ENCODE assay signal across 19 cellular contexts in genomic region chrX:2823795-2824386, GRCh38. TPM values are rescaled to one million over a fixed set of nuclear protein-coding genes. Genes with fewer than 3 reads are reported as not detected.
A peak's percentile ranks its signal among the peaks of the same experiment; 100 is the strongest.
DNase-seq lines count a peak whose midpoint lies in the region; ATAC-seq and TF ChIP-seq lines count a peak whose summit lies in the region.
"Had no signal": no experiment of that assay in that cellular context is flagged by ENCODE, and none has a peak within 500 bp of the region (broad histone marks: within the 10 kb centered on the region; RNA-seq: fewer than 3 reads in every experiment).

No MANE protein-coding gene starts in this region.

- no peak overlapping the region; the same call in 1 of the 2 replicates for H3K14ac ChIP-seq in H9 (ENCODE audit: insufficient read depth, low read length)

- H4K91ac ChIP-seq in H9 (ENCODE audit: insufficient read length, low read depth, low read length) = no peak overlapping the region

- H3K9me3 Mint-ChIP-seq in H9 = no peaks in the 10 kb centered on the region
- no peaks in the 10 kb centered on the region for H3K9me3 Mint-ChIP-seq in osteocyte (ENCODE audit: unreplicated experiment)
- H3K9me3 Mint-ChIP-seq: CD8-positive, alpha-beta memory T cell had no signal

- no peak overlapping the region for H3K4ac ChIP-seq in H9 (ENCODE audit: low read depth, low read length)

- H3K9ac ChIP-seq in H9 (ENCODE audit: extremely low read depth, insufficient read length, low read length) = no peak overlapping the region
- no peak overlapping the region for H3K9ac ChIP-seq in colonic mucosa (ENCODE audit: low read depth in 2 of 2, low read length in 2 of 2)
- H3K9ac ChIP-seq: BLaER1 had no signal

- no peaks in the 10 kb centered on the region for H4K20me1 ChIP-seq in H9 (ENCODE audit: control insufficient read depth, insufficient read depth, insufficient read length)
- H4K20me1 ChIP-seq: BLaER1 had no signal

- H3K9me3 ChIP-seq in H9 (ENCODE audit: control insufficient read depth, low read depth, low read length) = no peaks in the 10 kb centered on the region
- no peaks in the 10 kb centered on the region for H3K9me3 ChIP-seq in colonic mucosa
- H3K9me3 ChIP-seq in right lobe of liver = no peaks in the 10 kb centered on the region
- no peaks in the 10 kb centered on the region for H3K9me3 ChIP-seq in lower lobe of right lung

- no peaks in the 10 kb centered on the region for H3K36me3 ChIP-seq in colonic mucosa
- no peaks in the 10 kb centered on the region for H3K36me3 ChIP-seq in right lobe of liver
- H3K36me3 ChIP-seq in lower lobe of right lung = no peaks in the 10 kb centered on the region
- H3K36me3 ChIP-seq: BLaER1 had no signal

- TF ChIP-seq CTCF in H9 (conservative IDR thresholded peaks at IDR 0.05) = no peak
- TF ChIP-seq CTCF in colonic mucosa (IDR thresholded peaks at IDR 0.05) = no peak
- TF ChIP-seq CTCF in right lobe of liver (IDR thresholded peaks at IDR 0.05) = no peak
- no peak for TF ChIP-seq CTCF in osteocyte (IDR thresholded peaks at IDR 0.05)
- no peak for TF ChIP-seq CTCF in lower lobe of right lung (IDR thresholded peaks at IDR 0.05)

- no peak overlapping the region for H2BK12ac ChIP-seq in H9 (ENCODE audit: insufficient read length, low read depth, low read length)

- H4K8ac ChIP-seq in H9 (replicated peaks; ENCODE audit: insufficient read length, low read depth, low read length) = no peak overlapping the region

- no peaks in the 10 kb centered on the region for H3K79me2 ChIP-seq in H9 (ENCODE audit: insufficient read depth, low read length)

- H2BK15ac ChIP-seq in H9 (ENCODE audit: low read depth, low read length) = no peak overlapping the region

- H3K4me3 ChIP-seq in colonic mucosa (no peak overlapping the region), right lobe of liver (peak overlapping the region; percentile 7 to 38 (median 28)), lower lobe of right lung (no peak overlapping the region)
- H3K4me3 ChIP-seq: BLaER1, PC-9 had no signal

- no peaks in the 10 kb centered on the region; the same call in 1 of the 2 replicates for H3K27me3 ChIP-seq in H9 (ENCODE audit: insufficient read depth, low read length)
- H3K27me3 ChIP-seq in colonic mucosa = no peaks in the 10 kb centered on the region
- no peaks in the 10 kb centered on the region for H3K27me3 ChIP-seq in right lobe of liver
- no peaks in the 10 kb centered on the region for H3K27me3 ChIP-seq in lower lobe of right lung (ENCODE audit: low read depth)

- no peak overlapping the region for H3T11ph ChIP-seq in H9 (ENCODE audit: low read length)

- WGBS in H9 (ENCODE audit: extremely low coverage, insufficient read length, low lambda C conversion rate) = no CpG with 5 or more reads among the region's 13 CpGs
- WGBS in right lobe of liver (ENCODE audit: insufficient coverage, low coverage, low lambda C conversion rate, missing lambda C conversion rate) = 13% methylated on average over 11 of the region's 13 CpGs

- peak overlapping the region; percentile 36 for H4K5ac ChIP-seq in H9 (ENCODE audit: insufficient read length, low read depth, low read length)

- no peak overlapping the region for H2BK20ac ChIP-seq in H9 (ENCODE audit: low read depth, low read length, poor library complexity, severe bottlenecking)

- peak overlapping the region; percentile 15 for H3K18ac ChIP-seq in H9 (ENCODE audit: insufficient read length, low read depth, low read length)

- peaks cover 7 to 8% of the 10 kb centered on the region in 2 experiments; a peak in 3 of 4 replicates for H3K4me1 Mint-ChIP-seq in H9
- no peaks in the 10 kb centered on the region for H3K4me1 Mint-ChIP-seq in osteocyte (ENCODE audit: unreplicated experiment)

- H3K23ac ChIP-seq in H9 (ENCODE audit: insufficient read length, low read depth, low read length) = no peak overlapping the region

- H3K27ac Mint-ChIP-seq in H9 (peak overlapping the region; percentile 10 to 79 (median 22); a peak in 5 of 7 replicates), osteocyte (ENCODE audit: unreplicated experiment) (no peak overlapping the region)
- H3K27ac Mint-ChIP-seq: CD8-positive, alpha-beta memory T cell had no signal

- H3K27me3 Mint-ChIP-seq in H9 (ENCODE audit: low read depth) (no peaks in the 10 kb centered on the region), osteocyte (ENCODE audit: unreplicated experiment) (no peaks in the 10 kb centered on the region)

- no peak overlapping the region for H2AFZ ChIP-seq in H9 (ENCODE audit: low read length)
- H2AFZ ChIP-seq: PC-9 had no signal

- H3K56ac ChIP-seq in H9 (ENCODE audit: insufficient read length, low read depth, low read length) = no peak overlapping the region

- no peak overlapping the region for H2AK5ac ChIP-seq in H9 (ENCODE audit: insufficient read length, low read length)

- H3K4me3 Mint-ChIP-seq in H9 = no peak overlapping the region; a peak in 1 of 5 replicates
- no peak overlapping the region for H3K4me3 Mint-ChIP-seq in osteocyte (ENCODE audit: unreplicated experiment)
- H3K4me3 Mint-ChIP-seq: CD8-positive, alpha-beta memory T cell had no signal

- H3K27ac ChIP-seq in H9 (ENCODE audit: insufficient read length, low read depth, low read length) = no peak overlapping the region
- H3K27ac ChIP-seq in colonic mucosa = no peak overlapping the region
- peak overlapping the region in 2 of 3 donors; percentile 60 to 67 for H3K27ac ChIP-seq in right lobe of liver
- no peak overlapping the region for H3K27ac ChIP-seq in lower lobe of right lung
- H3K27ac ChIP-seq: BLaER1, PC-9 had no signal

- no peak overlapping the region for H2BK120ac ChIP-seq in H9 (ENCODE audit: low read depth, low read length, poor library complexity, severe bottlenecking)

- H3K23me2 ChIP-seq in H9 (ENCODE audit: insufficient read length, low read depth, low read length, poor library complexity, severe bottlenecking) = peaks cover 4% of the 10 kb centered on the region

- no peak overlapping the region for H3K4me2 ChIP-seq in H9 (ENCODE audit: insufficient read depth, insufficient read length, low read length)
- H3K4me2 ChIP-seq: BLaER1, PC-9 had no signal

- no peak for TF ChIP-seq POLR2A in right lobe of liver (IDR thresholded peaks at IDR 0.05)

- no peaks in the 10 kb centered on the region for H3K79me1 ChIP-seq in H9 (ENCODE audit: insufficient read depth, low read depth, low read length, poor library complexity, severe bottlenecking)

- H3K36me3 Mint-ChIP-seq in H9 (ENCODE audit: insufficient read depth in 1 of 3, low read depth in 3 of 3) = no peaks in the 10 kb centered on the region; a peak in 1 of 7 replicates
- no peaks in the 10 kb centered on the region for H3K36me3 Mint-ChIP-seq in osteocyte (ENCODE audit: unreplicated experiment)
- H3K36me3 Mint-ChIP-seq: CD8-positive, alpha-beta memory T cell had no signal

- peak; percentile 77 to 86 (median 80) for ATAC-seq in right lobe of liver
- ATAC-seq in lower lobe of right lung = no peak
- ATAC-seq in HG03432 (IDR thresholded peaks at IDR 0.05; ENCODE audit: unreplicated experiment) = no peak
- ATAC-seq: HCT116, Right ventricle myocardium inferior had no signal

- no peak for DNase-seq in H9
- peak; percentile 70 for DNase-seq in colonic mucosa
- peak; percentile 31 to 65 (median 53) for DNase-seq in right lobe of liver
- DNase-seq in osteocyte (ENCODE audit: extremely low spot score, unreplicated experiment) = peak; percentile 67
- no peak for DNase-seq in lower lobe of right lung
- DNase-seq in NCI-H146 (lab: John Stamatoyannopoulos, UW) = no peak
- DNase-seq in SIG-M5 treated with dmso at 0.1 percent for 504 hours (lab: John Stamatoyannopoulos, UW; ENCODE audit: unreplicated experiment) = no peak
- DNase-seq: CD8-positive, alpha-beta memory T cell; DND-41; KG1; NCI-H1436; NCI-H2081; NCI-H510A; NCI-H82; PC-9 had no signal

- H3K4me1 ChIP-seq in H9 (ENCODE audit: insufficient read depth, low read length) (peaks cover 5% of the 10 kb centered on the region), colonic mucosa (no peaks in the 10 kb centered on the region), right lobe of liver (peaks cover 0 to 8% (median 2%) of the 10 kb centered on the region in 4 donors), lower lobe of right lung (no peaks in the 10 kb centered on the region)

- H2BK5ac ChIP-seq in H9 (ENCODE audit: insufficient read length, low read length) = no peak overlapping the region

- intact Hi-C loops in colonic mucosa (cut with DNase I) (no loop called here), right lobe of liver (cut with DNase I) (loop anchor here in 1 of 2 donors (10.0 kb wide), 1 partner anchor 169 kb away; no protein-coding TSS in a partner anchor), lower lobe of right lung (cut with DNase I) (no loop called here)

RNA-seq across cellular contexts. Expression of gene GYG2, which starts 4.8 kb away (rescaled TPM):
- 95.9 and 99.9 TPM in 2 replicates for total RNA-seq in H9 (2021)
- 10 to 100 TPM; 12.8 to 22.0 TPM for total RNA-seq in colonic mucosa
- 10 to 100 TPM; 17.6 to 27.7 (median 21.3) TPM for total RNA-seq in right lobe of liver
- total RNA-seq in osteocyte = 9.7 and 11.8 TPM in 2 replicates
- 1.3 TPM for total RNA-seq in lower lobe of right lung
- total RNA-seq: CD8-positive, alpha-beta memory T cell had no signal

Comparison
In these comparisons a context has a peak if more than half of its experiments do, and no peak if none do; other contexts are left out.
1. DNase-seq: peak in colonic mucosa (single experiment), right lobe of liver (3 of 3) and osteocyte (single experiment); none in H9 (single experiment), lower lobe of right lung (single experiment), NCI-H146 (single experiment) and SIG-M5 treated with dmso at 0.1 percent for 504 hours (single experiment).
2. H3K27ac ChIP-seq: peak in right lobe of liver (2 of 3); none in H9 (single experiment), colonic mucosa (single experiment) and lower lobe of right lung (single experiment).
3. H3K4me3 ChIP-seq: peak in right lobe of liver (3 of 3); none in colonic mucosa (single experiment) and lower lobe of right lung (single experiment).
4. ATAC-seq: peak in right lobe of liver (4 of 4); none in lower lobe of right lung (0 of 2) and HG03432 (single experiment).